18 cellular contexts compared by ENCODE assay signal in the genomic region with DNA sequence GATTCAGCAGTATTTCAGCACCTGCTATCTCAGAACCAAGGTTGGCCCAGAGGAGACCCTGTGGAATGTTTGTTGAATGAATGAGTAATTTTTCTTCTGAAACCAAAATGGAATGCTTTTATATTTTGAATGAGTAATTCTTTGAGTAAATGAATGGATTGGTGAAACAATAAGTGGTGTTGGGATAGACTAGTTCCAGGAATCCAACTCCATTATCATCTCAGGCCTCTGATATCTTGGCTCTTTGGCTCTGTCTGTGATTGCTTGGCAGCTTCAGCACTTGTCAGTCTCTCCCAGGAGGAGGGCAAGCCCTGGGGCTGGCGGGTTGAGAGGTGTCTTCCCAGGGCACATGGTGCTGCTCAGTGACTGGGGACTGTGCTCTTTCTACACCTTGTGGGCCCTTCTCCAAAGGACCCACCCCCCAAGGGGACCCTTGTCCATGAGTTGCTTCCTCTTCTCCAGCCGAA.
DNase-seq lines count a peak whose midpoint lies in the region; ATAC-seq, FAIRE-seq and TF ChIP-seq lines count a peak whose summit lies in the region.
"Had no signal": no experiment of that assay in that cellular context is flagged by ENCODE, and none has a peak within 500 bp of the region (broad histone marks: within the 10 kb centered on the region; RNA-seq: fewer than 3 reads in every experiment).

No MANE protein-coding gene starts in this region.

- no TSS peak for BruUV-seq in PC-3 (replicated peaks; lab: Mats Ljungman, UMichigan)

- H3K9me3 Mint-ChIP-seq in activated T-helper 1 cell treated with anti-CD3 and anti-CD28 coated beads, Interleukin-12 subunit alpha, Interleukin-12 subunit beta, Interleukin-2, Interleukin-4 antibody, amounts not matched to agents 30 ng/mL and 10 ng/mL and 1 ng/mL, durations not matched to agents 14 hours and 24 hours and 36 hours, result no peaks in the 10 kb centered on the region
- no peaks in the 10 kb centered on the region for H3K9me3 Mint-ChIP-seq in activated T-cell treated with anti-CD3 and anti-CD28 coated beads, Interleukin-2, amount 50 U/mL, for 24 hours

- peak; percentile 37 for DNase-seq in EH (ENCODE audit: low read depth)
- peak; percentile 15 for DNase-seq in PC-3
- DNase-seq in hepatic stellate cell (ENCODE audit: low spot score), result peak; percentile 32
- peak in 1 of 6 donors; percentile 22 for DNase-seq in pancreas
- no peak for DNase-seq in activated T-helper 1 cell treated with anti-CD3 and anti-CD28 coated beads, Interleukin-12 subunit alpha, Interleukin-12 subunit beta, Interleukin-2, Interleukin-4 antibody, amounts not matched to agents 30 ng/mL and 10 ng/mL and 1 ng/mL, durations not matched to agents 14 hours and 24 hours and 36 hours (ENCODE audit: low spot score)
- DNase-seq in inferior parietal cortex (ENCODE audit: extremely low spot score), result no peak
- no peak for DNase-seq in activated T-cell treated with anti-CD3 and anti-CD28 coated beads, Interleukin-2, amount 50 U/mL, for 24 hours
- DNase-seq: BE2C; CD4-positive, CD25-positive, alpha-beta regulatory T cell; NCI-H1092; NCI-H1436; NCI-H1930; NCI-H2227 treated with DMSO at 0.1 percent for 48 hours; NCI-H510A treated with DMSO at 0.1 percent for 48 hours; NCI-H748 treated with DMSO at 0.1 percent for 48 hours had no signal

- H3K9me2 ChIP-seq in PC-3 (replicated peaks; ENCODE audit: low read length), result no peaks in the 10 kb centered on the region

- 83 to 97% methylated on average over 2 of the region's 2 CpGs for WGBS in pancreas, 2 donors

- no peak overlapping the region for H3K4me3 Mint-ChIP-seq in activated T-helper 1 cell treated with anti-CD3 and anti-CD28 coated beads, Interleukin-12 subunit alpha, Interleukin-12 subunit beta, Interleukin-2, Interleukin-4 antibody, amounts not matched to agents 30 ng/mL and 10 ng/mL and 1 ng/mL, durations not matched to agents 14 hours and 24 hours and 36 hours
- no peak overlapping the region for H3K4me3 Mint-ChIP-seq in activated T-cell treated with anti-CD3 and anti-CD28 coated beads, Interleukin-2, amount 50 U/mL, for 24 hours
- H3K4me3 Mint-ChIP-seq: CD4-positive, CD25-positive, alpha-beta regulatory T cell had no signal

- no peaks in the 10 kb centered on the region for H3K36me3 Mint-ChIP-seq in activated T-helper 1 cell treated with anti-CD3 and anti-CD28 coated beads, Interleukin-12 subunit alpha, Interleukin-12 subunit beta, Interleukin-2, Interleukin-4 antibody, amounts not matched to agents 30 ng/mL and 10 ng/mL and 1 ng/mL, durations not matched to agents 14 hours and 24 hours and 36 hours (ENCODE audit: low read depth)
- H3K36me3 Mint-ChIP-seq in activated T-cell treated with anti-CD3 and anti-CD28 coated beads, Interleukin-2, amount 50 U/mL, for 24 hours (ENCODE audit: low read depth), result no peaks in the 10 kb centered on the region
- H3K36me3 Mint-ChIP-seq: CD4-positive, CD25-positive, alpha-beta regulatory T cell had no signal

- no peaks in the 10 kb centered on the region for H4K20me1 ChIP-seq in PC-3 (ENCODE audit: low read length)

- H3K27ac Mint-ChIP-seq in activated T-helper 1 cell treated with anti-CD3 and anti-CD28 coated beads, Interleukin-12 subunit alpha, Interleukin-12 subunit beta, Interleukin-2, Interleukin-4 antibody, amounts not matched to agents 30 ng/mL and 10 ng/mL and 1 ng/mL, durations not matched to agents 14 hours and 24 hours and 36 hours, result no peak overlapping the region
- H3K27ac Mint-ChIP-seq in activated T-cell treated with anti-CD3 and anti-CD28 coated beads, Interleukin-2, amount 50 U/mL, for 24 hours, result no peak overlapping the region
- H3K27ac Mint-ChIP-seq: CD4-positive, CD25-positive, alpha-beta regulatory T cell had no signal

- TF ChIP-seq CTCF in PC-3 (conservative IDR thresholded peaks at IDR 0.05; ENCODE audit: low read depth, low read length) (no peak), pancreas (IDR thresholded peaks at IDR 0.05) (no peak)

- H3K27ac ChIP-seq in PC-3 (ENCODE audit: low read length), result no peak overlapping the region
- no peak overlapping the region for H3K27ac ChIP-seq in pancreas
- H3K27ac ChIP-seq: RWPE1 had no signal

- H3K36me3 ChIP-seq in PC-3 (ENCODE audit: low read depth, low read length) (no peaks in the 10 kb centered on the region), pancreas (no peaks in the 10 kb centered on the region)
- H3K36me3 ChIP-seq: BE2C had no signal

- H3K9ac ChIP-seq in PC-3 (ENCODE audit: low read length), result no peak overlapping the region

- no peaks in the 10 kb centered on the region for H3K79me2 ChIP-seq in PC-3 (ENCODE audit: low read length)

- no peaks in the 10 kb centered on the region for H3K9me3 ChIP-seq in PC-3 (ENCODE audit: low read length)
- H3K9me3 ChIP-seq in pancreas, result no peaks in the 10 kb centered on the region
- H3K9me3 ChIP-seq: BE2C had no signal

- FAIRE-seq in pancreas (lab: Jason Lieb, UNC), result no peak
- FAIRE-seq: K562 had no signal

- CTCF ChIA-PET in PC-3 (lab: Charles Lee), result no interaction called here

- H3K27me3 Mint-ChIP-seq in activated T-helper 1 cell treated with anti-CD3 and anti-CD28 coated beads, Interleukin-12 subunit alpha, Interleukin-12 subunit beta, Interleukin-2, Interleukin-4 antibody, amounts not matched to agents 30 ng/mL and 10 ng/mL and 1 ng/mL, durations not matched to agents 14 hours and 24 hours and 36 hours (ENCODE audit: insufficient read depth), result peaks cover 2% of the 10 kb centered on the region
- H3K27me3 Mint-ChIP-seq in activated T-cell treated with anti-CD3 and anti-CD28 coated beads, Interleukin-2, amount 50 U/mL, for 24 hours, result peaks cover 37% of the 10 kb centered on the region

- POLR2A ChIA-PET in PC-3 (lab: Charles Lee; ENCODE audit: unreplicated experiment), result no interaction called here

- no peaks in the 10 kb centered on the region for H3F3A ChIP-seq in PC-3 (ENCODE audit: low read length, unreplicated experiment)

- H3K4me1 ChIP-seq in PC-3 (ENCODE audit: insufficient read depth, low read length) (peaks cover 15% of the 10 kb centered on the region), pancreas (peaks cover 0 to 5% (median 0%) of the 10 kb centered on the region in 3 donors)
- H3K4me1 ChIP-seq: BE2C had no signal

- no peak overlapping the region for H2AFZ ChIP-seq in PC-3 (ENCODE audit: low read length)

- H3K27me3 ChIP-seq in PC-3 (ENCODE audit: low read length), result peaks cover 32% of the 10 kb centered on the region
- H3K27me3 ChIP-seq in pancreas, result no peaks in the 10 kb centered on the region

- H3K4me3 ChIP-seq in PC-3 (ENCODE audit: low read length) (no peak overlapping the region), pancreas (no peak overlapping the region)
- H3K4me3 ChIP-seq: K562 had no signal

- no peaks in the 10 kb centered on the region for H3K4me1 Mint-ChIP-seq in activated T-helper 1 cell treated with anti-CD3 and anti-CD28 coated beads, Interleukin-12 subunit alpha, Interleukin-12 subunit beta, Interleukin-2, Interleukin-4 antibody, amounts not matched to agents 30 ng/mL and 10 ng/mL and 1 ng/mL, durations not matched to agents 14 hours and 24 hours and 36 hours (ENCODE audit: low read depth)
- H3K4me1 Mint-ChIP-seq in activated T-cell treated with anti-CD3 and anti-CD28 coated beads, Interleukin-2, amount 50 U/mL, for 24 hours (ENCODE audit: low read depth), result no peaks in the 10 kb centered on the region
- H3K4me1 Mint-ChIP-seq: CD4-positive, CD25-positive, alpha-beta regulatory T cell had no signal

- ATAC-seq in PC-3 (no peak), pancreas (peak in 3 of 4 donors; percentile 27 to 48 (median 41)), HG03378 (IDR thresholded peaks at IDR 0.05; ENCODE audit: unreplicated experiment) (no peak)
- ATAC-seq: K562 had no signal

- H3K4me2 ChIP-seq in PC-3 (ENCODE audit: low read length), result no peak overlapping the region

- intact Hi-C loops in PC-3 (cut with micrococcal nuclease), result no loop called here
- intact Hi-C loops in pancreas (cut with DNase I), result no loop called here
- intact Hi-C loops in activated T-helper 1 cell treated with anti-CD3 and anti-CD28 coated beads, Interleukin-12 subunit alpha, Interleukin-12 subunit beta, Interleukin-2, Interleukin-4 antibody, amounts not matched to agents 30 ng/mL and 10 ng/mL and 1 ng/mL, durations not matched to agents 14 hours and 24 hours and 36 hours (cut with micrococcal nuclease), result no loop called here

Comparison
In these comparisons a context has a peak if more than half of its experiments do, and no peak if none do; other contexts are left out.
1. DNase-seq: peak in EH (single experiment), PC-3 (single experiment) and hepatic stellate cell (single experiment); none in activated T-helper 1 cell treated with anti-CD3 and anti-CD28 coated beads, Interleukin-12 subunit alpha, Interleukin-12 subunit beta, Interleukin-2, Interleukin-4 antibody, amounts not matched to agents 30 ng/mL and 10 ng/mL and 1 ng/mL, durations not matched to agents 14 hours and 24 hours and 36 hours (single experiment), inferior parietal cortex (single experiment) and activated T-cell treated with anti-CD3 and anti-CD28 coated beads, Interleukin-2, amount 50 U/mL, for 24 hours (single experiment).
2. ATAC-seq: peak in pancreas (3 of 4); none in PC-3 (single experiment) and HG03378 (single experiment).